29 cellular contexts compared by ENCODE assay signal in the genomic region with DNA sequence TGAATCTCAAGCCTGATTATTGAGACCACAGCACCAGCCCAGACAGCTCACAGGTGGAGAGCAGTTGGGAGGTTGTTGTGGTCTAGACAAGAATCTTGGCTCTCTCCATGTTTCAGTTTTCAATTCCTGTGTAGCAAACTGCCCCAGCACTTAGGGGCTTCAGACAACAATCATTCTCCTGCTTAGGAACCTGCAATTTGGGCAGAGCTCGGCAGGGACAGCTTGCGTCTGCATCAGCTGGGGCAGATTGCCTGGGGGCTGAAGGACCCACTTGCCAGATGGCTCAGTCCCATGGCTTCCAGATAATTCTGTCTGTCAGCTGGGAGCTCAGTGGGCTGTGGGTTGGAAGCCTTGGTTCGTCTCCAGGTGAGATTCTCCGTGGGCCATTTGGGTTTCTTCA. TPM values are rescaled to one million over a fixed set of nuclear protein-coding genes. Genes with fewer than 3 reads are reported as not detected.
DNase-seq lines count a peak whose midpoint lies in the region; ATAC-seq, FAIRE-seq and TF ChIP-seq lines count a peak whose summit lies in the region.
"Had no signal": no experiment of that assay in that cellular context is flagged by ENCODE, and none has a peak within 500 bp of the region (broad histone marks: within the 10 kb centered on the region; RNA-seq: fewer than 3 reads in every experiment).

No MANE protein-coding gene starts in this region.

- H3K36me3 ChIP-seq in KMS-11 (ENCODE audit: insufficient read depth) = no peaks in the 10 kb centered on the region
- H3K36me3 ChIP-seq in keratinocyte (ENCODE audit: control insufficient read depth in 2 of 2, extremely low read depth in 1 of 2, insufficient read depth in 2 of 2, low read length in 2 of 2) = no peaks in the 10 kb centered on the region
- H3K36me3 ChIP-seq: colonic mucosa, HAP-1, left lung, pancreas, right atrium auricular region had no signal

- peak; percentile 18 for ATAC-seq in activated CD8-positive, alpha-beta T cell treated with anti-CD3 and anti-CD28 coated beads for 36 hours
- ATAC-seq in activated CD8-positive, alpha-beta T cell treated with anti-CD3 and anti-CD28 coated beads, Interleukin-2, amount 10 ng/mL, durations not matched to agents 7 days and 5 days = no peak
- ATAC-seq: Right ventricle myocardium inferior had no signal

- H3K4me3 Mint-ChIP-seq in activated CD8-positive, alpha-beta T cell treated with anti-CD3 and anti-CD28 coated beads for 36 hours = no peak overlapping the region
- H3K4me3 Mint-ChIP-seq in activated CD8-positive, alpha-beta T cell treated with anti-CD3 and anti-CD28 coated beads, Interleukin-2, amount 10 ng/mL, durations not matched to agents 7 days and 5 days = no peak overlapping the region
- H3K4me3 Mint-ChIP-seq: activated CD4-positive, alpha-beta memory T cell treated with anti-CD3 and anti-CD28 coated beads for 36 hours; CD4-positive, alpha-beta T cell; neural crest cell; stimulated activated naive CD8-positive, alpha-beta T cell treated with anti-CD3 and anti-CD28 coated beads, Interleukin-15, Interleukin-2, amounts not matched to agents 100 ng/mL and 50 ng/mL, for 24 hours had no signal

- dilution Hi-C loops in keratinocyte (cut with MboI; ENCODE audit: extremely low pct_ligation_motif_present, low sequenced_read_pairs) = no loop called here

- no peak overlapping the region for H3K4me3 ChIP-seq in KMS-11 (IDR thresholded peaks at IDR 0.05; ENCODE audit: insufficient read depth, low read depth, low read length)
- no peak overlapping the region for H3K4me3 ChIP-seq in keratinocyte (ENCODE audit: control insufficient read depth in 2 of 3, extremely low read depth in 1 of 3, insufficient read depth in 2 of 3, low read depth in 1 of 3, low read length in 3 of 3)
- H3K4me3 ChIP-seq: colonic mucosa, HAP-1, left lung, pancreas, right atrium auricular region, testis had no signal

- CTCF ChIA-PET in activated CD8-positive, alpha-beta T cell treated with anti-CD3 and anti-CD28 coated beads for 36 hours (lab: Charles Lee) = interaction anchor here (0.6 to 3.8 kb wide), 30 partner anchors 11 to 381 kb away, joined by 3 to 64 read pairs (median 4); no protein-coding TSS in a partner anchor
- CTCF ChIA-PET in activated CD8-positive, alpha-beta T cell treated with anti-CD3 and anti-CD28 coated beads, Interleukin-2, amount 10 ng/mL, durations not matched to agents 7 days and 5 days (lab: Charles Lee) = interaction anchor here (0.9 to 2.6 kb wide), 19 partner anchors 8 to 180 kb away, joined by 3 to 21 read pairs (median 5); partner anchors contain the start of gene SNRPB
- CTCF ChIA-PET in RWPE1 (lab: Yijun Ruan, JAX) = interaction anchor here (0.6 to 2.1 kb wide), 14 partner anchors 13 to 180 kb away, joined by 3 to 11 read pairs (median 6); no protein-coding TSS in a partner anchor

- H3K4me2 ChIP-seq in KMS-11 (no peak overlapping the region), keratinocyte (ENCODE audit: control insufficient read depth, extremely low read depth, insufficient read depth, low read depth, low read length) (peak overlapping the region; percentile 70)

- TF ChIP-seq CTCF in activated CD8-positive, alpha-beta T cell treated with anti-CD3 and anti-CD28 coated beads for 36 hours (IDR thresholded peaks at IDR 0.05) = peak; percentile 20
- 0 out of 2 replicates have a peak, but pooled peaks have one; percentile 41 for TF ChIP-seq CTCF in KMS-11 (conservative IDR thresholded peaks at IDR 0.05; ENCODE audit: low read depth, low read length)
- no peak for TF ChIP-seq CTCF in RWPE1 (conservative IDR thresholded peaks at IDR 0.05; ENCODE audit: low read depth)
- no peak for TF ChIP-seq CTCF in keratinocyte (optimal IDR thresholded peaks at IDR 0.05 in 1 of 3, IDR thresholded peaks at IDR 0.05 in 1 of 3, conservative IDR thresholded peaks at IDR 0.05 in 1 of 3; ENCODE audit: extremely low read depth in 1 of 3, insufficient read depth in 2 of 3, low read length in 3 of 3)

- no peak overlapping the region for H3K27ac ChIP-seq in KMS-11
- H3K27ac ChIP-seq in RWPE1 = peak overlapping the region; percentile 88
- peak overlapping the region; percentile 72 for H3K27ac ChIP-seq in keratinocyte (ENCODE audit: control insufficient read depth, insufficient read depth, low read length)
- H3K27ac ChIP-seq: colonic mucosa, left lung, pancreas, right atrium auricular region, testis had no signal

- H3K9me3 Mint-ChIP-seq in activated CD8-positive, alpha-beta T cell treated with anti-CD3 and anti-CD28 coated beads for 36 hours = peaks cover 11% of the 10 kb centered on the region
- no peaks in the 10 kb centered on the region for H3K9me3 Mint-ChIP-seq in activated CD8-positive, alpha-beta T cell treated with anti-CD3 and anti-CD28 coated beads, Interleukin-2, amount 10 ng/mL, durations not matched to agents 7 days and 5 days (ENCODE audit: insufficient read depth)
- H3K9me3 Mint-ChIP-seq: neural crest cell had no signal

- H3K9me1 ChIP-seq in keratinocyte (ENCODE audit: control insufficient read depth, extremely low read depth, insufficient read depth, low read length) = no peaks in the 10 kb centered on the region

- H3K9ac ChIP-seq in KMS-11 = no peak overlapping the region
- no peak overlapping the region for H3K9ac ChIP-seq in keratinocyte (ENCODE audit: control insufficient read depth, extremely low read depth, insufficient read depth, low read length)

- POLR2A ChIA-PET in activated CD8-positive, alpha-beta T cell treated with anti-CD3 and anti-CD28 coated beads for 36 hours (lab: Charles Lee) = interaction anchor here (1.0 to 1.1 kb wide), 2 partner anchors 9 to 77 kb away, joined by 3 read pairs; no protein-coding TSS in a partner anchor
- POLR2A ChIA-PET in activated CD8-positive, alpha-beta T cell treated with anti-CD3 and anti-CD28 coated beads, Interleukin-2, amount 10 ng/mL, durations not matched to agents 7 days and 5 days (lab: Charles Lee) = interaction anchor here (1.4 kb wide), 1 partner anchor 83 kb away, joined by 4 read pairs; the partner anchor contains the start of gene SNRPB
- POLR2A ChIA-PET in RWPE1 (lab: Yijun Ruan, JAX; ENCODE audit: low non-redundant PET) = interaction anchor here (0.5 kb wide), 1 partner anchor 22 kb away, joined by 4 read pairs; no protein-coding TSS in a partner anchor

- H3K79me2 ChIP-seq in KMS-11 (ENCODE audit: insufficient read depth, low read depth) (no peaks in the 10 kb centered on the region), keratinocyte (ENCODE audit: control insufficient read depth, insufficient read depth, low read length) (no peaks in the 10 kb centered on the region)

- H3K9me3 ChIP-seq in keratinocyte (ENCODE audit: control insufficient read depth, low read depth, low read length) = peaks cover 4% of the 10 kb centered on the region
- H3K9me3 ChIP-seq: colonic mucosa, HAP-1, pancreas, SK-N-SH, testis had no signal

- H3K27ac Mint-ChIP-seq in activated CD8-positive, alpha-beta T cell treated with anti-CD3 and anti-CD28 coated beads for 36 hours = no peak overlapping the region
- no peak overlapping the region for H3K27ac Mint-ChIP-seq in activated CD8-positive, alpha-beta T cell treated with anti-CD3 and anti-CD28 coated beads, Interleukin-2, amount 10 ng/mL, durations not matched to agents 7 days and 5 days
- H3K27ac Mint-ChIP-seq: activated CD4-positive, alpha-beta memory T cell treated with anti-CD3 and anti-CD28 coated beads for 36 hours; activated naive CD4-positive, alpha-beta T cell treated with anti-CD3 and anti-CD28 coated beads, Interleukin-2, amount 50 U/mL, for 72 hours; activated T-helper 2 cell treated with anti-CD3 and anti-CD28 coated beads, Interferon-gamma antibody, Interleukin-2, Interleukin-4, amounts not matched to agents 10 μg/mL and 5 μg/mL and 100 μg/mL, durations not matched to agents 14 hours and 24 hours and 36 hours; CD4-positive, alpha-beta T cell; stimulated activated naive CD8-positive, alpha-beta T cell treated with anti-CD3 and anti-CD28 coated beads, Interleukin-15, Interleukin-2, amounts not matched to agents 100 ng/mL and 50 ng/mL, for 24 hours had no signal

- no peak overlapping the region for H2AFZ ChIP-seq in KMS-11 (ENCODE audit: low read depth)
- no peak overlapping the region for H2AFZ ChIP-seq in keratinocyte (ENCODE audit: control insufficient read depth, low read length)

- no peak for DNase-seq in activated CD8-positive, alpha-beta T cell treated with anti-CD3 and anti-CD28 coated beads for 36 hours
- no peak for DNase-seq in activated CD8-positive, alpha-beta T cell treated with anti-CD3 and anti-CD28 coated beads, Interleukin-2, amount 10 ng/mL, durations not matched to agents 7 days and 5 days
- DNase-seq in RWPE1 (ENCODE audit: low spot score) (no peak), keratinocyte (ENCODE audit: low read depth, low spot score) (no peak), cerebellar cortex (ENCODE audit: low spot score) (no peak), GM19239 (ENCODE audit: insufficient read length, low spot score) (no peak)
- no peak for DNase-seq in activated CD4-positive, alpha-beta T cell treated with anti-CD3 and anti-CD28 coated beads for 1 hour
- DNase-seq: effector CD8-positive, alpha-beta T cell; left lung; NCI-H1436; pancreas had no signal

- H4K20me1 ChIP-seq in KMS-11 (ENCODE audit: insufficient read depth) (no peaks in the 10 kb centered on the region), keratinocyte (ENCODE audit: control insufficient read depth, extremely low read depth, insufficient read depth, low read length) (no peaks in the 10 kb centered on the region)

- FAIRE-seq in keratinocyte (lab: Jason Lieb, UNC) (no peak), GM19239 (lab: Jason Lieb, UNC) (no peak)
- FAIRE-seq: pancreas had no signal

- H3K27me3 Mint-ChIP-seq in activated CD8-positive, alpha-beta T cell treated with anti-CD3 and anti-CD28 coated beads for 36 hours = peaks cover 2% of the 10 kb centered on the region
- peaks cover 21% of the 10 kb centered on the region for H3K27me3 Mint-ChIP-seq in activated CD8-positive, alpha-beta T cell treated with anti-CD3 and anti-CD28 coated beads, Interleukin-2, amount 10 ng/mL, durations not matched to agents 7 days and 5 days (ENCODE audit: low read depth)
- H3K27me3 Mint-ChIP-seq: CD4-positive, alpha-beta T cell had no signal

- H3K4me1 ChIP-seq in KMS-11 (ENCODE audit: low read depth, poor library complexity, severe bottlenecking) (peaks cover 6% of the 10 kb centered on the region), keratinocyte (ENCODE audit: control insufficient read depth, extremely low read depth, insufficient read depth, low read length) (peaks cover 39% of the 10 kb centered on the region)
- H3K4me1 ChIP-seq: colonic mucosa, HAP-1, left lung, pancreas, right atrium auricular region, testis had no signal

- intact Hi-C loops in activated CD8-positive, alpha-beta T cell treated with anti-CD3 and anti-CD28 coated beads for 36 hours (cut with micrococcal nuclease) = no loop called here

- H3K27me3 ChIP-seq in KMS-11 (ENCODE audit: insufficient read depth, low read depth) = no peaks in the 10 kb centered on the region
- H3K27me3 ChIP-seq in keratinocyte (ENCODE audit: control insufficient read depth, extremely low read depth, insufficient read depth, low read length) = no peaks in the 10 kb centered on the region
- H3K27me3 ChIP-seq: colonic mucosa, pancreas, right atrium auricular region, testis had no signal

- no peaks in the 10 kb centered on the region for H3K36me3 Mint-ChIP-seq in activated CD8-positive, alpha-beta T cell treated with anti-CD3 and anti-CD28 coated beads for 36 hours (ENCODE audit: low read depth)
- no peaks in the 10 kb centered on the region for H3K36me3 Mint-ChIP-seq in activated CD8-positive, alpha-beta T cell treated with anti-CD3 and anti-CD28 coated beads, Interleukin-2, amount 10 ng/mL, durations not matched to agents 7 days and 5 days (ENCODE audit: low read depth)
- H3K36me3 Mint-ChIP-seq: activated CD4-positive, alpha-beta memory T cell treated with anti-CD3 and anti-CD28 coated beads for 36 hours; activated naive CD4-positive, alpha-beta T cell treated with anti-CD3 and anti-CD28 coated beads, Interleukin-2, amount 50 U/mL, for 72 hours had no signal

- H3K4me1 Mint-ChIP-seq in activated CD8-positive, alpha-beta T cell treated with anti-CD3 and anti-CD28 coated beads for 36 hours (ENCODE audit: low read depth) = peaks cover 6% of the 10 kb centered on the region
- H3K4me1 Mint-ChIP-seq in activated CD8-positive, alpha-beta T cell treated with anti-CD3 and anti-CD28 coated beads, Interleukin-2, amount 10 ng/mL, durations not matched to agents 7 days and 5 days (ENCODE audit: low read depth) = peaks cover 16% of the 10 kb centered on the region
- H3K4me1 Mint-ChIP-seq: neural crest cell had no signal

RNA-seq across cellular contexts. Expression of gene TGM6, which starts 6.9 kb away (rescaled TPM):
- total RNA-seq in activated CD8-positive, alpha-beta T cell treated with anti-CD3 and anti-CD28 coated beads for 36 hours = not detected
- total RNA-seq in activated CD8-positive, alpha-beta T cell treated with anti-CD3 and anti-CD28 coated beads, Interleukin-2, amount 10 ng/mL, durations not matched to agents 7 days and 5 days = not detected
- polyA plus RNA-seq in keratinocyte = not detected in 3 replicates
- not detected for polyA plus RNA-seq in keratinocyte (2011; ENCODE audit: low read depth)
- not detected in 2 replicates for polyA plus RNA-seq in keratinocyte (2011; cell fraction: cytosol; rRNA removed)
- not detected in 2 replicates for polyA plus RNA-seq in keratinocyte (2011; cell fraction: nucleus; rRNA removed)
- not detected in 2 replicates for polyA plus RNA-seq in keratinocyte (2012; ENCODE audit: low replicate concordance)
- polyA minus RNA-seq in keratinocyte = not detected in 3 replicates
- polyA minus RNA-seq in keratinocyte (2011; cell fraction: cytosol; rRNA and poly(A)+ RNA removed) = not detected
- not detected in 2 replicates for polyA minus RNA-seq in keratinocyte (2011; cell fraction: nucleus; rRNA and poly(A)+ RNA removed)
- total RNA-seq: A172; activated CD4-positive, alpha-beta memory T cell treated with anti-CD3 and anti-CD28 coated beads for 36 hours; activated naive CD4-positive, alpha-beta T cell treated with anti-CD3 and anti-CD28 coated beads, Interleukin-2, amount 50 U/mL, for 72 hours; activated T-helper 2 cell treated with anti-CD3 and anti-CD28 coated beads, Interferon-gamma antibody, Interleukin-2, Interleukin-4, amounts not matched to agents 10 μg/mL and 5 μg/mL and 100 μg/mL, durations not matched to agents 14 hours and 24 hours and 36 hours; CD4-positive, alpha-beta T cell; colonic mucosa; Daoy; epithelial cell of proximal tubule; left lung; neural crest cell; pancreas; right atrium auricular region; Right ventricle myocardium inferior; T-helper 1 cell treated with Interleukin-12 subunit alpha and Interleukin-12 subunit beta and Interleukin-4 antibody, amounts not matched to agents 30 ng/mL and 1 ng/mL, for 36 hours; testis; urinary bladder had no signal
- polyA plus RNA-seq: pancreas, SK-N-SH, urinary bladder had no signal

Comparison
In these comparisons a context has a peak if more than half of its experiments do, and no peak if none do; other contexts are left out.
1. CTCF ChIP-seq: peak in activated CD8-positive, alpha-beta T cell treated with anti-CD3 and anti-CD28 coated beads for 36 hours (single experiment) and KMS-11 (single experiment); none in RWPE1 (single experiment) and keratinocyte (0 of 3).